Comparison of ENCODE assay signal across 15 cellular contexts in genomic region chr6:170245233-170245992, GRCh38. TPM values are rescaled to one million over a fixed set of nuclear protein-coding genes. Genes with fewer than 3 reads are reported as not detected.
A peak's percentile ranks its signal among the peaks of the same experiment; 100 is the strongest.
DNase-seq lines count a peak whose midpoint lies in the region; ATAC-seq and TF ChIP-seq lines count a peak whose summit lies in the region.
"Had no signal": no experiment of that assay in that cellular context is flagged by ENCODE, and none has a peak within 500 bp of the region (broad histone marks: within the 10 kb centered on the region; RNA-seq: fewer than 3 reads in every experiment).

No MANE protein-coding gene starts in this region.

- TF ChIP-seq CTCF in RWPE2 (IDR thresholded peaks at IDR 0.05; ENCODE audit: poor library complexity, severe bottlenecking): no peak
- no peak for TF ChIP-seq CTCF in glutamatergic neuron (IDR thresholded peaks at IDR 0.05; ENCODE audit: partially characterized antibody, unreplicated experiment)
- no peak for TF ChIP-seq CTCF in CD8-positive, alpha-beta T cell (IDR thresholded peaks at IDR 0.05)

- H3K9me3 Mint-ChIP-seq in glutamatergic neuron (ENCODE audit: unreplicated experiment): peaks cover 19% of the 10 kb centered on the region
- no peaks in the 10 kb centered on the region for H3K9me3 Mint-ChIP-seq in CD8-positive, alpha-beta T cell
- H3K9me3 Mint-ChIP-seq: CD4-positive, alpha-beta memory T cell; H9 had no signal

- H3K9me3 ChIP-seq in BLaER1 treated with 17β-estradiol and CSF1 and Interleukin-3, amounts not matched to agents 10 nM and 100 nM (replicated peaks in 1 of 11): no peaks in the 10 kb centered on the region
- H3K9me3 ChIP-seq in RWPE2 (ENCODE audit: severe bottlenecking) (no peaks in the 10 kb centered on the region), neuronal stem cell (replicated peaks in 1 of 2; ENCODE audit: control insufficient read depth in 2 of 2, insufficient read depth in 1 of 2, low read depth in 1 of 2, low read length in 2 of 2) (no peaks in the 10 kb centered on the region)
- no peaks in the 10 kb centered on the region for H3K9me3 ChIP-seq in CD8-positive, alpha-beta T cell (ENCODE audit: low read length)

- H3K36me3 ChIP-seq in BLaER1 treated with 17β-estradiol and CSF1 and Interleukin-3, amounts not matched to agents 10 nM and 100 nM: no peaks in the 10 kb centered on the region
- H3K36me3 ChIP-seq in RWPE2 (ENCODE audit: low read depth): no peaks in the 10 kb centered on the region
- no peaks in the 10 kb centered on the region for H3K36me3 ChIP-seq in neuronal stem cell (replicated peaks in 1 of 2; ENCODE audit: control insufficient read depth in 2 of 2, insufficient read depth in 2 of 2, low read length in 2 of 2)
- H3K36me3 ChIP-seq in CD8-positive, alpha-beta T cell (ENCODE audit: insufficient read depth, low read length): no peaks in the 10 kb centered on the region

- peak overlapping the region; percentile 35 for H2BK120ac ChIP-seq in neuronal stem cell (ENCODE audit: low read depth, low read length)

- peak overlapping the region; percentile 96 for H2AK5ac ChIP-seq in neuronal stem cell (ENCODE audit: low read depth, low read length)

- no peak overlapping the region for H3K27ac ChIP-seq in BLaER1 treated with 17β-estradiol and CSF1 and Interleukin-3, amounts not matched to agents 10 nM and 100 nM
- H3K27ac ChIP-seq in RWPE2 (ENCODE audit: poor library complexity, severe bottlenecking) (no peak overlapping the region), neuronal stem cell (replicated peaks; ENCODE audit: low read length) (no peak overlapping the region)
- no peak overlapping the region for H3K27ac ChIP-seq in CD8-positive, alpha-beta T cell (ENCODE audit: low read depth, low read length)

- no peak overlapping the region for H3K4ac ChIP-seq in neuronal stem cell (ENCODE audit: low read length)

- H3K18ac ChIP-seq in neuronal stem cell (ENCODE audit: low read length): peak overlapping the region; percentile 65

- peak overlapping the region; percentile 47 for H2BK12ac ChIP-seq in neuronal stem cell (ENCODE audit: low read length)

- POLR2A ChIA-PET in CD8-positive, alpha-beta T cell (lab: Charles Lee): no interaction called here

- peak overlapping the region; percentile 66 for H3K4me3 Mint-ChIP-seq in glutamatergic neuron (ENCODE audit: unreplicated experiment)
- no peak overlapping the region for H3K4me3 Mint-ChIP-seq in CD8-positive, alpha-beta T cell
- H3K4me3 Mint-ChIP-seq: CD4-positive, alpha-beta memory T cell; H9 had no signal

- peak overlapping the region; percentile 81 for H3K27ac Mint-ChIP-seq in glutamatergic neuron (ENCODE audit: unreplicated experiment)
- no peak overlapping the region for H3K27ac Mint-ChIP-seq in CD8-positive, alpha-beta T cell
- H3K27ac Mint-ChIP-seq: H9 had no signal

- H3K36me3 Mint-ChIP-seq in glutamatergic neuron (ENCODE audit: unreplicated experiment): no peaks in the 10 kb centered on the region
- H3K36me3 Mint-ChIP-seq in CD8-positive, alpha-beta T cell: no peaks in the 10 kb centered on the region
- H3K36me3 Mint-ChIP-seq: CD4-positive, alpha-beta memory T cell had no signal

- H4K20me1 ChIP-seq in BLaER1 treated with 17β-estradiol and CSF1 and Interleukin-3, amounts not matched to agents 10 nM and 100 nM: peaks cover 0 to 13% (median 0%) of the 10 kb centered on the region in 11 experiments; a peak in 3 of 22 replicates

- intact Hi-C loops in CD8-positive, alpha-beta T cell (cut with DNase I, micrococcal nuclease): no loop called here

- H3K14ac ChIP-seq in neuronal stem cell (ENCODE audit: low read length): no peak overlapping the region

- H4K91ac ChIP-seq in neuronal stem cell (ENCODE audit: low read depth, low read length, poor library complexity): no peak overlapping the region

- peaks cover 0 to 16% (median 0%) of the 10 kb centered on the region in 11 experiments; a peak in 3 of 22 replicates for H3K27me3 ChIP-seq in BLaER1 treated with 17β-estradiol and CSF1 and Interleukin-3, amounts not matched to agents 10 nM and 100 nM
- no peaks in the 10 kb centered on the region for H3K27me3 ChIP-seq in RWPE2 (ENCODE audit: insufficient read depth, poor library complexity, severe bottlenecking)
- H3K27me3 ChIP-seq in neuronal stem cell (ENCODE audit: control insufficient read depth in 3 of 3, insufficient read depth in 3 of 3, low read depth in 1 of 3, low read length in 3 of 3): no peaks in the 10 kb centered on the region
- H3K27me3 ChIP-seq in CD8-positive, alpha-beta T cell (ENCODE audit: insufficient read depth, low read length): no peaks in the 10 kb centered on the region

- no peak for ATAC-seq in RWPE2 (ENCODE audit: low read depth)
- no peak for ATAC-seq in CD8-positive, alpha-beta T cell

- no peak overlapping the region for H2AFZ ChIP-seq in neuronal stem cell (ENCODE audit: low read length)

- no peaks in the 10 kb centered on the region for H3K79me1 ChIP-seq in neuronal stem cell (ENCODE audit: low read depth, low read length)

- peaks cover 49% of the 10 kb centered on the region for H3K4me1 Mint-ChIP-seq in glutamatergic neuron (ENCODE audit: low read depth, unreplicated experiment)
- no peaks in the 10 kb centered on the region for H3K4me1 Mint-ChIP-seq in CD8-positive, alpha-beta T cell (ENCODE audit: low read depth)
- H3K4me1 Mint-ChIP-seq: CD4-positive, alpha-beta memory T cell had no signal

- H3K23ac ChIP-seq in neuronal stem cell (ENCODE audit: low read depth, low read length, poor library complexity): no peak overlapping the region

- H2BK5ac ChIP-seq in neuronal stem cell (ENCODE audit: low read length): peak overlapping the region; percentile 84

- CTCF ChIA-PET in CD8-positive, alpha-beta T cell (lab: Charles Lee): interaction anchor here (0.9 to 1.0 kb wide), 2 partner anchors 9 to 20 kb away, joined by 3 read pairs; no protein-coding TSS in a partner anchor

- no peak overlapping the region; a peak in 1 of 22 replicates for H3K9ac ChIP-seq in BLaER1 treated with 17β-estradiol and CSF1 and Interleukin-3, amounts not matched to agents 10 nM and 100 nM
- peak overlapping the region; percentile 14 for H3K9ac ChIP-seq in neuronal stem cell (ENCODE audit: low read depth, low read length, poor library complexity)

- H3K4me2 ChIP-seq in BLaER1 treated with 17β-estradiol and CSF1 and Interleukin-3, amounts not matched to agents 10 nM and 100 nM: peak overlapping the region in 7 of 11 experiments; percentile 35 to 72 (median 59); a peak in 13 of 22 replicates
- no peak overlapping the region for H3K4me2 ChIP-seq in neuronal stem cell (ENCODE audit: insufficient read depth, low read length, poor library complexity, severe bottlenecking)

- peaks cover 22% of the 10 kb centered on the region for H3K27me3 Mint-ChIP-seq in glutamatergic neuron (ENCODE audit: unreplicated experiment)
- peaks cover 3% of the 10 kb centered on the region for H3K27me3 Mint-ChIP-seq in CD8-positive, alpha-beta T cell (ENCODE audit: low read depth)

- H3K4me1 ChIP-seq in BLaER1 treated with 17β-estradiol and CSF1 and Interleukin-3, amounts not matched to agents 10 nM and 100 nM: peaks cover 0 to 19% (median 12%) of the 10 kb centered on the region in 10 experiments; a peak in 12 of 20 replicates
- H3K4me1 ChIP-seq in RWPE2 (ENCODE audit: insufficient read depth, poor library complexity, severe bottlenecking) (no peaks in the 10 kb centered on the region), neuronal stem cell (ENCODE audit: control insufficient read depth in 2 of 2, insufficient read depth in 1 of 2, low read depth in 1 of 2, low read length in 2 of 2) (peaks cover 34 to 38% of the 10 kb centered on the region in 2 donors)
- no peaks in the 10 kb centered on the region for H3K4me1 ChIP-seq in CD8-positive, alpha-beta T cell (ENCODE audit: insufficient read depth, low read length)

- no peak overlapping the region for H4K8ac ChIP-seq in neuronal stem cell (ENCODE audit: low read depth, low read length)

- peak overlapping the region; percentile 93 for H2BK15ac ChIP-seq in neuronal stem cell (ENCODE audit: low read length)

- DNase-seq in RWPE2 (ENCODE audit: low spot score) (peak; percentile 48), glutamatergic neuron (no peak), neuronal stem cell (ENCODE audit: low spot score) (no peak), NCI-H1092 (lab: John Stamatoyannopoulos, UW) (no peak), hepatic stellate cell (ENCODE audit: low spot score) (no peak)
- DNase-seq in CD8-positive, alpha-beta T cell: no peak
- DNase-seq: ACHN; CD4-positive, alpha-beta memory T cell; NCI-H1048; NCI-H2107; NCI-H526 treated with DMSO at 0.1 percent for 48 hours; NK-92 treated with Interleukin-12 subunit alpha and Interleukin-12 subunit beta, amount 100 ng/mL, for 24 hours had no signal

- H3K4me3 ChIP-seq in BLaER1 treated with 17β-estradiol and CSF1 and Interleukin-3, amounts not matched to agents 10 nM and 100 nM: no peak overlapping the region
- H3K4me3 ChIP-seq in RWPE2 (ENCODE audit: severe bottlenecking) (no peak overlapping the region), neuronal stem cell (ENCODE audit: low read length in 2 of 2) (no peak overlapping the region)
- no peak overlapping the region for H3K4me3 ChIP-seq in CD8-positive, alpha-beta T cell (ENCODE audit: low read depth, low read length)

- no CpG with 5 or more reads among the region's 27 CpGs for WGBS in neuronal stem cell (ENCODE audit: extremely low coverage in 2 of 2, insufficient read length in 2 of 2, insufficient replicate concordance in 1 of 2), 2 donors

RNA-seq across cellular contexts. Expression of gene DLL1, which starts 45.5 kb away (rescaled TPM):
- 34.3 TPM for total RNA-seq in glutamatergic neuron (ENCODE audit: unreplicated experiment)
- polyA plus RNA-seq in neuronal stem cell (2013, experiment 1 of 2): 66.9 TPM
- polyA plus RNA-seq in neuronal stem cell (2013, experiment 2 of 2): 67.5 TPM
- 10 to 100 TPM; 17.8 to 19.9 TPM for total RNA-seq in CD8-positive, alpha-beta T cell
- total RNA-seq: OCI-LY7 had no signal
